In genomic region chr10:119724630-119725549, GRCh38 we compare ENCODE assay signal across 8 cellular contexts. TPM values are rescaled to one million over a fixed set of nuclear protein-coding genes. Genes with fewer than 3 reads are reported as not detected.
DNase-seq lines count a peak whose midpoint lies in the region; ATAC-seq, FAIRE-seq and TF ChIP-seq lines count a peak whose summit lies in the region.

No MANE protein-coding gene starts in this region.

- TF ChIP-seq CTCF in AG04450 (IDR thresholded peaks at IDR 0.05; ENCODE audit: low read depth, low read length) (no peak), epithelial cell of esophagus (IDR thresholded peaks at IDR 0.05; ENCODE audit: insufficient read depth, low read depth, low read length, missing control alignments) (no peak)

- no peak for TF ChIP-seq POLR2A in GM12891 (IDR thresholded peaks at IDR 0.05; ENCODE audit: low read depth, low read length)

- H3K27ac Mint-ChIP-seq in naive thymus-derived CD4-positive, alpha-beta T cell = peak overlapping the region; percentile 19 to 92 (median 56)

- H3K27me3 Mint-ChIP-seq in naive thymus-derived CD4-positive, alpha-beta T cell = no peaks in the 10 kb centered on the region

- H3K4me3 ChIP-seq in AG04450 (ENCODE audit: low read depth, low read length) (peak overlapping the region; percentile 70), epithelial cell of esophagus (ENCODE audit: low read length) (peak overlapping the region; percentile 52)
- peak overlapping the region; percentile 78 for H3K4me3 ChIP-seq in naive thymus-derived CD4-positive, alpha-beta T cell (ENCODE audit: low read length)

- ATAC-seq in HG03342 (IDR thresholded peaks at IDR 0.05; ENCODE audit: unreplicated experiment) (peak; percentile 25), HG02840 (IDR thresholded peaks at IDR 0.05; ENCODE audit: low FRiP score, unreplicated experiment) (no peak)
- ATAC-seq in naive thymus-derived CD4-positive, alpha-beta T cell = no peak

- DNase-seq in AG04450 (ENCODE audit: low read depth, low spot score) (no peak), GM12891 (ENCODE audit: insufficient read length, low spot score) (no peak), SK-MEL-5 (ENCODE audit: low read depth, low spot score) (peak; percentile 51), epithelial cell of esophagus (ENCODE audit: low read depth) (peak; percentile 33), NCI-H1092 (lab: John Stamatoyannopoulos, UW) (no peak)
- DNase-seq in naive thymus-derived CD4-positive, alpha-beta T cell = peak in 2 of 9 donors; percentile 4 to 7

- H3K4me1 Mint-ChIP-seq in naive thymus-derived CD4-positive, alpha-beta T cell = peaks cover 25 to 52% (median 38%) of the 10 kb centered on the region in 7 donors

- H3K27me3 ChIP-seq in AG04450 (ENCODE audit: control insufficient read depth, insufficient read depth, low read length) = no peaks in the 10 kb centered on the region
- H3K27me3 ChIP-seq in naive thymus-derived CD4-positive, alpha-beta T cell (ENCODE audit: control insufficient read depth in 2 of 2, insufficient read depth in 2 of 2, low read length in 2 of 2) = no peaks in the 10 kb centered on the region

- peak; percentile 47 for FAIRE-seq in GM12891 (lab: Jason Lieb, UNC)

- peak overlapping the region; percentile 63 to 93 (median 81) for H3K4me3 Mint-ChIP-seq in naive thymus-derived CD4-positive, alpha-beta T cell

- in situ Hi-C loops in SK-MEL-5 (cut with HindIII; ENCODE audit: low pct_unique_long_range_greater_than_20kb, low sequenced_read_pairs) = no loop called here

- H3K9me3 Mint-ChIP-seq in naive thymus-derived CD4-positive, alpha-beta T cell = peaks cover 0 to 7% (median 4%) of the 10 kb centered on the region in 11 donors

- H3K36me3 ChIP-seq in naive thymus-derived CD4-positive, alpha-beta T cell (ENCODE audit: control insufficient read depth in 2 of 3, insufficient read depth in 3 of 3, low read length in 3 of 3) = no peaks in the 10 kb centered on the region

- H3K27ac ChIP-seq in AG04450 (ENCODE audit: low read depth, low read length) = peak overlapping the region; percentile 65
- H3K27ac ChIP-seq in naive thymus-derived CD4-positive, alpha-beta T cell (ENCODE audit: low read depth, low read length) = peak overlapping the region; percentile 76

- H3K9me3 ChIP-seq in AG04450 (ENCODE audit: control insufficient read depth, insufficient read depth, low read length) = no peaks in the 10 kb centered on the region
- no peaks in the 10 kb centered on the region for H3K9me3 ChIP-seq in naive thymus-derived CD4-positive, alpha-beta T cell (ENCODE audit: control insufficient read depth in 2 of 3, low read length in 3 of 3)

- H3K36me3 Mint-ChIP-seq in naive thymus-derived CD4-positive, alpha-beta T cell = peaks cover 0 to 5% (median 0%) of the 10 kb centered on the region in 5 donors

- intact Hi-C loops in naive thymus-derived CD4-positive, alpha-beta T cell (cut with micrococcal nuclease) = loop anchor here (1.0 to 5.0 kb wide), 16 partner anchors 20 to 1383 kb away; partner anchors contain the start of genes PRDX3 (in 2 of the 2), SEC23IP (in 2 of the 2), BAG3 (in 1 of the 2) and CACUL1 (in 1 of the 2)

- CTCF ChIA-PET in AG04450 (lab: Charles Lee) = interaction anchor here (0.5 to 4.2 kb wide), 13 partner anchors 10 to 1010 kb away, joined by 3 to 23 read pairs (median 4); no protein-coding TSS in a partner anchor
- CTCF ChIA-PET in naive thymus-derived CD4-positive, alpha-beta T cell (lab: Charles Lee) = interaction anchor here (1.0 to 2.1 kb wide), 4 partner anchors 9 to 129 kb away, joined by 3 to 13 read pairs (median 6); no protein-coding TSS in a partner anchor

- peaks cover 11 to 24% of the 10 kb centered on the region in 2 donors for H3K4me1 ChIP-seq in naive thymus-derived CD4-positive, alpha-beta T cell (ENCODE audit: control insufficient read depth in 2 of 2, insufficient read depth in 2 of 2, low read length in 2 of 2)

- POLR2A ChIA-PET in AG04450 (lab: Yijun Ruan, JAX) = interaction anchor here (0.6 to 1.3 kb wide), 12 partner anchors 13 to 1136 kb away, joined by 3 to 7 read pairs (median 4); partner anchors contain the start of genes BAG3 and RGS10
- POLR2A ChIA-PET in naive thymus-derived CD4-positive, alpha-beta T cell (lab: Charles Lee) = interaction anchor here (0.9 to 2.7 kb wide), 8 partner anchors 10 to 147 kb away, joined by 3 to 16 read pairs (median 8); partner anchors contain the start of genes BAG3 and MCMBP

TF ChIP-seq in GM12891, 5 proteins besides CTCF, POLR2A, EP300 and RAD21:
- TF ChIP-seq PAX5 (IDR thresholded peaks at IDR 0.05; ENCODE audit: insufficient read depth, low read length, severe bottlenecking) (no peak), POU2F2 (IDR thresholded peaks at IDR 0.05; ENCODE audit: low read depth, low read length) (no peak), SPI1 (IDR thresholded peaks at IDR 0.05; ENCODE audit: low read depth, low read length) (no peak)
TF ChIP-seq in GM12891: peak in this region for 0.

RNA-seq across cellular contexts. Expression of gene INPP5F, which starts 1.0 kb away (rescaled TPM):
- 21.8 and 22.3 TPM in 2 replicates for polyA plus RNA-seq in AG04450 (2011; rRNA removed)
- 11.4 and 17.8 TPM in 2 replicates for polyA minus RNA-seq in AG04450 (2011; rRNA and poly(A)+ RNA removed)
- polyA plus RNA-seq in GM12891 (2012; ENCODE audit: low read depth, missing spikeins) = 8.2 TPM
- 145 and 158 TPM in 2 replicates for total RNA-seq in SK-MEL-5 (2014; rRNA removed; shearing (Covaris generic))
- 121 and 164 TPM in 2 replicates for polyA plus RNA-seq in SK-MEL-5 (2015; cell fraction: cytosol; rRNA removed)
- polyA plus RNA-seq in SK-MEL-5 (2015; cell fraction: nucleus; rRNA removed) = 256 and 266 TPM in 2 replicates
- total RNA-seq in naive thymus-derived CD4-positive, alpha-beta T cell = 10 to 100 TPM in 3 of 5 experiments, 1 to 10 TPM in 2; 8.5 to 12.1 (median 10.0) TPM
- polyA plus RNA-seq in naive thymus-derived CD4-positive, alpha-beta T cell = 1 to 10 TPM; 3.4 to 3.5 TPM

Comparison
In these comparisons a context has a peak if more than half of its experiments do, and no peak if none do; other contexts are left out.
1. DNase-seq: peak in SK-MEL-5 (single experiment) and epithelial cell of esophagus (single experiment); none in AG04450 (single experiment), GM12891 (single experiment) and NCI-H1092 (single experiment).
2. RNA of gene INPP5F, which starts 1.0 kb away (total RNA-seq): 145 to 158 TPM in SK-MEL-5; 8.5 to 12.1 TPM in naive thymus-derived CD4-positive, alpha-beta T cell; every median in the first group is over 10 times any median in the second.
3. Peak in every context shown above with its lines, with median percentiles within 50 percentile points of each other: H3K4me3 ChIP-seq.